20 cellular contexts compared by ENCODE assay signal in genomic region chr11:87031433-87032170, GRCh38.
"Had no signal": no experiment of that assay in that cellular context is flagged by ENCODE, and none has a peak within 500 bp of the region (broad histone marks: within the 10 kb centered on the region; RNA-seq: fewer than 3 reads in every experiment).

No MANE protein-coding gene starts in this region.

- H3K36me3 ChIP-seq: Peyer's patch had no signal

- H3K4me3 ChIP-seq: Peyer's patch had no signal

- DNase-seq: activated CD4-positive, alpha-beta T cell treated with anti-CD3 and anti-CD28 coated beads for 48 hours; activated CD4-positive, alpha-beta T cell treated with anti-CD3 and anti-CD28 coated beads, Interleukin-2, amount 50 U/mL, for 4 hours; activated CD4-positive, CD25-positive, alpha-beta regulatory T cell treated with anti-CD3 and anti-CD28 coated beads, Interleukin-2, amount 50 U/mL, for 72 hours; activated effector memory CD4-positive, alpha-beta T cell treated with Interleukin-2 at 50 U/mL for 16 hours; activated naive CD4-positive, alpha-beta T cell; activated T-cell treated with anti-CD3 and anti-CD28 coated beads, Interleukin-2, amount 50 U/mL, for 24 hours; amygdala; Karpas-422; NCI-H1105 treated with DMSO at 0.1 percent for 48 hours; NCI-H1436 treated with DMSO at 0.1 percent for 48 hours; NCI-H187 treated with DMSO at 0.1 percent for 48 hours; NCI-H2081 treated with DMSO at 0.1 percent for 48 hours; NCI-H2171; NCI-H226; NCI-H526; NCI-H82; Peyer's patch; SHP77 had no signal

- ATAC-seq: WTC11 had no signal

- H3K27me3 ChIP-seq: Peyer's patch had no signal

- H3K9me3 ChIP-seq: Peyer's patch had no signal

- H3K27ac ChIP-seq: Peyer's patch, RWPE1 had no signal
